27 cellular contexts compared by ENCODE assay signal in genomic region chr14:100729982-100730381, GRCh38. TPM values are rescaled to one million over a fixed set of nuclear protein-coding genes. Genes with fewer than 3 reads are reported as not detected.
"Had no signal": no experiment of that assay in that cellular context is flagged by ENCODE, and none has a peak within 500 bp of the region (broad histone marks: within the 10 kb centered on the region; RNA-seq: fewer than 3 reads in every experiment).

No MANE protein-coding gene starts in this region.

- H3K4me1 ChIP-seq: foreskin keratinocyte, left lung, parathyroid adenoma, right lobe of liver, testis, vagina had no signal

- H3K27me3 ChIP-seq: right lobe of liver, testis, vagina had no signal

- H3K4me3 ChIP-seq: left lung, lung, right lobe of liver, skin epidermis, testis, vagina had no signal

- H3K27ac ChIP-seq: foreskin keratinocyte, left lung, parathyroid adenoma, right lobe of liver, skin epidermis, testis, vagina had no signal

- H3K9ac ChIP-seq: parathyroid adenoma had no signal

- DNase-seq: activated CD4-positive, alpha-beta memory T cell treated with anti-CD3 and anti-CD28 coated beads, Interleukin-2, amount 10 ng/mL, durations not matched to agents 7 days and 5 days; activated CD4-positive, alpha-beta T cell treated with anti-CD3 and anti-CD28 coated beads for 48 hours; activated CD4-positive, CD25-positive, alpha-beta regulatory T cell; activated effector memory CD4-positive, alpha-beta T cell treated with Interleukin-2 at 50 U/mL for 16 hours; activated naive CD4-positive, alpha-beta T cell treated with anti-CD3 and anti-CD28 coated beads for 36 hours; activated naive CD8-positive, alpha-beta T cell treated with anti-CD3 and anti-CD28 coated beads, Interleukin-2, amount 10 ng/mL, durations not matched to agents 7 days and 5 days; activated T-cell treated with anti-CD3 and anti-CD28 coated beads, Interleukin-2, amount 50 U/mL, for 72 hours; caudate nucleus; effector memory CD4-positive, alpha-beta T cell; foreskin keratinocyte; left lung; naive thymus-derived CD8-positive, alpha-beta T cell; stimulated activated CD4-positive, alpha-beta T cell treated with anti-CD3 and anti-CD28 coated beads, Interleukin-15, amount 100 ng/mL, for 24 hours; stimulated activated CD4-positive, alpha-beta T cell treated with anti-CD3 and anti-CD28 coated beads, Interleukin-2, amount 100 ng/mL, for 48 hours; stimulated activated CD8-positive, alpha-beta memory T cell treated with anti-CD3 and anti-CD28 coated beads, Interleukin-4, amount 100 ng/mL, for 48 hours; stimulated activated naive B cell treated with anti-CD40 and anti-IgM and Interleukin-4, amounts not matched to agents 10 μg/mL and 1 μg/mL and 100 μg/mL, for 72 hours; T-helper 17 cell; testis had no signal

- H3K27ac Mint-ChIP-seq: activated CD4-positive, alpha-beta memory T cell treated with anti-CD3 and anti-CD28 coated beads, Interleukin-2, amount 10 ng/mL, durations not matched to agents 7 days and 5 days; activated naive CD4-positive, alpha-beta T cell treated with anti-CD3 and anti-CD28 coated beads for 36 hours; activated naive CD8-positive, alpha-beta T cell treated with anti-CD3 and anti-CD28 coated beads, Interleukin-2, amount 10 ng/mL, durations not matched to agents 7 days and 5 days; activated T-cell treated with anti-CD3 and anti-CD28 coated beads, Interleukin-2, amount 50 U/mL, for 72 hours; naive thymus-derived CD8-positive, alpha-beta T cell; stimulated activated naive B cell treated with anti-CD40 and anti-IgM and Interleukin-4, amounts not matched to agents 10 μg/mL and 1 μg/mL and 100 μg/mL, for 72 hours; T-helper 17 cell had no signal

- H3K36me3 Mint-ChIP-seq: activated naive CD8-positive, alpha-beta T cell treated with anti-CD3 and anti-CD28 coated beads, Interleukin-2, amount 10 ng/mL, durations not matched to agents 7 days and 5 days; naive thymus-derived CD8-positive, alpha-beta T cell; stimulated activated naive B cell treated with anti-CD40 and anti-IgM and Interleukin-4, amounts not matched to agents 10 μg/mL and 1 μg/mL and 100 μg/mL, for 72 hours had no signal

- H2AFZ ChIP-seq: parathyroid adenoma had no signal

- H3K36me3 ChIP-seq: left lung, right lobe of liver, vagina had no signal

- H3K4me1 Mint-ChIP-seq: activated CD4-positive, alpha-beta memory T cell treated with anti-CD3 and anti-CD28 coated beads, Interleukin-2, amount 10 ng/mL, durations not matched to agents 7 days and 5 days; activated naive CD8-positive, alpha-beta T cell treated with anti-CD3 and anti-CD28 coated beads, Interleukin-2, amount 10 ng/mL, durations not matched to agents 7 days and 5 days; stimulated activated naive B cell treated with anti-CD40 and anti-IgM and Interleukin-4, amounts not matched to agents 10 μg/mL and 1 μg/mL and 100 μg/mL, for 72 hours had no signal

- ATAC-seq: activated T-cell treated with anti-CD3 and anti-CD28 coated beads, Interleukin-2, amount 50 U/mL, for 72 hours; foreskin keratinocyte; left lung; naive thymus-derived CD8-positive, alpha-beta T cell; right lobe of liver; stimulated activated naive B cell treated with anti-CD40 and anti-IgM and Interleukin-4, amounts not matched to agents 10 μg/mL and 1 μg/mL and 100 μg/mL, for 72 hours; T-helper 17 cell had no signal

- H3K9me3 Mint-ChIP-seq: activated CD4-positive, alpha-beta memory T cell treated with anti-CD3 and anti-CD28 coated beads, Interleukin-2, amount 10 ng/mL, durations not matched to agents 7 days and 5 days; activated naive CD4-positive, alpha-beta T cell treated with anti-CD3 and anti-CD28 coated beads for 36 hours; activated naive CD8-positive, alpha-beta T cell treated with anti-CD3 and anti-CD28 coated beads, Interleukin-2, amount 10 ng/mL, durations not matched to agents 7 days and 5 days; activated T-cell treated with anti-CD3 and anti-CD28 coated beads, Interleukin-2, amount 50 U/mL, for 72 hours had no signal

- H3K4me3 Mint-ChIP-seq: activated CD4-positive, alpha-beta memory T cell treated with anti-CD3 and anti-CD28 coated beads, Interleukin-2, amount 10 ng/mL, durations not matched to agents 7 days and 5 days; activated naive CD4-positive, alpha-beta T cell treated with anti-CD3 and anti-CD28 coated beads for 36 hours; activated naive CD8-positive, alpha-beta T cell treated with anti-CD3 and anti-CD28 coated beads, Interleukin-2, amount 10 ng/mL, durations not matched to agents 7 days and 5 days; activated T-cell treated with anti-CD3 and anti-CD28 coated beads, Interleukin-2, amount 50 U/mL, for 72 hours; naive thymus-derived CD8-positive, alpha-beta T cell; stimulated activated naive B cell treated with anti-CD40 and anti-IgM and Interleukin-4, amounts not matched to agents 10 μg/mL and 1 μg/mL and 100 μg/mL, for 72 hours; T-helper 17 cell had no signal

- H3K9me3 ChIP-seq: left lung, right lobe of liver, testis, vagina had no signal

RNA-seq across cellular contexts. Expression of gene DLK1, which starts 3.3 kb away (rescaled TPM):
- total RNA-seq: activated CD4-positive, alpha-beta memory T cell treated with anti-CD3 and anti-CD28 coated beads, Interleukin-2, amount 10 ng/mL, durations not matched to agents 7 days and 5 days; activated naive CD4-positive, alpha-beta T cell treated with anti-CD3 and anti-CD28 coated beads for 36 hours; activated naive CD8-positive, alpha-beta T cell treated with anti-CD3 and anti-CD28 coated beads, Interleukin-2, amount 10 ng/mL, durations not matched to agents 7 days and 5 days; activated T-cell treated with anti-CD3 and anti-CD28 coated beads, Interleukin-2, amount 50 U/mL, for 72 hours; dermis microvascular lymphatic vessel endothelial cell; foreskin keratinocyte; glomerular endothelial cell; kidney; mesenteric fat pad; naive thymus-derived CD8-positive, alpha-beta T cell had no signal
- polyA plus RNA-seq: foreskin keratinocyte; naive thymus-derived CD8-positive, alpha-beta T cell had no signal
